Comparison of ENCODE assay signal across 1 cellular context in the genomic region with DNA sequence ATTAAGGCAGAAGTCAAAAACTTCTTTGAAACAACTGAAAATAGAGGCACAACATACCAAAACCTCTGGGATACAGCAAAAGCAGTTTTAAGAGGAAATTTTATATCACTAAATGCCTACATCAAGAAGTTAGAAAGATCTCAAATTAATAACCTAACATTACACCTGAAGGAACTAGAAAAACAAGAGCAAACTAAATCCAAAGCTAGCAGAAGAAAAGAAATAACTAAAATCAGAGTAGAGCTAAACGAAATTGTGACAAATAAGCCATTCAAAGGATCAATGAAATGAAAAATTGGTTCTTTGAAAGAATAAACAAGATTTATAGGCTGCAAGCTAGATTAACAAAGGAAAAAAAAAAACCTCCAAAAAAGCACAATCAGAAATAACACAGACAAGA.
TF ChIP-seq lines count a peak whose summit lies in the region.

No MANE protein-coding gene starts in this region.

TF ChIP-seq in HEK293, 187 proteins besides CTCF, POLR2A, EP300 and RAD21 (continued from another document):
- TF ChIP-seq, protein P1, sequence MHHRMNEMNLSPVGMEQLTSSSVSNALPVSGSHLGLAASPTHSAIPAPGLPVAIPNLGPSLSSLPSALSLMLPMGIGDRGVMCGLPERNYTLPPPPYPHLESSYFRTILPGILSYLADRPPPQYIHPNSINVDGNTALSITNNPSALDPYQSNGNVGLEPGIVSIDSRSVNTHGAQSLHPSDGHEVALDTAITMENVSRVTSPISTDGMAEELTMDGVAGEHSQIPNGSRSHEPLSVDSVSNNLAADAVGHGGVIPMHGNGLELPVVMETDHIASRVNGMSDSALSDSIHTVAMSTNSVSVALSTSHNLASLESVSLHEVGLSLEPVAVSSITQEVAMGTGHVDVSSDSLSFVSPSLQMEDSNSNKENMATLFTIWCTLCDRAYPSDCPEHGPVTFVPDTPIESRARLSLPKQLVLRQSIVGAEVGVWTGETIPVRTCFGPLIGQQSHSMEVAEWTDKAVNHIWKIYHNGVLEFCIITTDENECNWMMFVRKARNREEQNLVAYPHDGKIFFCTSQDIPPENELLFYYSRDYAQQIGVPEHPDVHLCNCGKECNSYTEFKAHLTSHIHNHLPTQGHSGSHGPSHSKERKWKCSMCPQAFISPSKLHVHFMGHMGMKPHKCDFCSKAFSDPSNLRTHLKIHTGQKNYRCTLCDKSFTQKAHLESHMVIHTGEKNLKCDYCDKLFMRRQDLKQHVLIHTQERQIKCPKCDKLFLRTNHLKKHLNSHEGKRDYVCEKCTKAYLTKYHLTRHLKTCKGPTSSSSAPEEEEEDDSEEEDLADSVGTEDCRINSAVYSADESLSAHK (tag by site-specific recombination; IDR thresholded peaks at IDR 0.05), result no peak
- TF ChIP-seq ZNF280D (tag by site-specific recombination; IDR thresholded peaks at IDR 0.05), result no peak
